ENCODE assay signal across 33 cellular contexts in the genomic region with DNA sequence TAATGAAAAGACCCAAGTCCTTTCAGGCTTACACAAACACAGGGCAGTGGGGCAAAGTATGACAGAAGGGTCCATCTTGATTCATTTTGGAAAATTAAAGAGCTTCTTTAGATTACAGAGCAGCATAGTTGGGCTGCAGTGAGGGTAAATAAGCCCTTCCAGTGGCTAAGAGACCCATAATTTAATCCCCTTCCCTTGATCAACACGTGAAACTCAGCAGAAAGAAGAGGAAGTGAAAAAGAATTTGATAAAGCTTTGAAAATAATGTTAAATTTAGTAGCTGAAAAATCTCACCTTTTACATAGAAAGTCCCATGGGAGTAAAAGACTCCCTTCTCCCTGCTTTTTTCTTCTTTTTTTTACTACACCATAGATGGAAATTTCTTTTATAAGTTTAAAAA.
"Had no signal": no experiment of that assay in that cellular context is flagged by ENCODE, and none has a peak within 500 bp of the region (broad histone marks: within the 10 kb centered on the region; RNA-seq: fewer than 3 reads in every experiment).

No MANE protein-coding gene starts in this region.

- H3K4me3 Mint-ChIP-seq: activated CD4-positive, alpha-beta T cell treated with anti-CD3 and anti-CD28 coated beads for 36 hours; activated CD4-positive, alpha-beta T cell treated with anti-CD3 and anti-CD28 coated beads, Interleukin-2, amount 10 ng/mL, durations not matched to agents 7 days and 5 days; activated CD8-positive, alpha-beta T cell treated with anti-CD3 and anti-CD28 coated beads, Interleukin-2, amount 10 ng/mL, durations not matched to agents 7 days and 5 days; activated naive CD4-positive, alpha-beta T cell treated with anti-CD3 and anti-CD28 coated beads, Interleukin-2, amount 10 ng/mL, durations not matched to agents 7 days and 5 days; activated naive CD8-positive, alpha-beta T cell; activated naive CD8-positive, alpha-beta T cell treated with anti-CD3 and anti-CD28 coated beads, Interleukin-2, amount 50 U/mL, for 24 hours; activated T-cell treated with anti-CD3 and anti-CD28 coated beads, Interleukin-2, amount 50 U/mL, for 4 hours; brain; WTC11 had no signal

- H3K4me1 Mint-ChIP-seq: activated CD4-positive, alpha-beta T cell treated with anti-CD3 and anti-CD28 coated beads for 36 hours; activated CD4-positive, alpha-beta T cell treated with anti-CD3 and anti-CD28 coated beads, Interleukin-2, amount 10 ng/mL, durations not matched to agents 7 days and 5 days; activated naive CD4-positive, alpha-beta T cell treated with anti-CD3 and anti-CD28 coated beads, Interleukin-2, amount 10 ng/mL, durations not matched to agents 7 days and 5 days; activated naive CD8-positive, alpha-beta T cell treated with anti-CD3 and anti-CD28 coated beads, Interleukin-2, amount 50 U/mL, for 24 hours; brain; WTC11 had no signal

- H3K9ac ChIP-seq: KMS-11 had no signal

- H3K9me3 Mint-ChIP-seq: activated CD4-positive, alpha-beta T cell treated with anti-CD3 and anti-CD28 coated beads, Interleukin-2, amount 10 ng/mL, durations not matched to agents 7 days and 5 days; activated naive CD4-positive, alpha-beta T cell treated with anti-CD3 and anti-CD28 coated beads, Interleukin-2, amount 10 ng/mL, durations not matched to agents 7 days and 5 days; activated naive CD8-positive, alpha-beta T cell treated with anti-CD3 and anti-CD28 coated beads, Interleukin-2, amount 50 U/mL, for 24 hours; activated T-cell treated with anti-CD3 and anti-CD28 coated beads, Interleukin-2, amount 50 U/mL, for 4 hours; brain had no signal

- H3K36me3 Mint-ChIP-seq: activated naive CD4-positive, alpha-beta T cell treated with anti-CD3 and anti-CD28 coated beads, Interleukin-2, amount 10 ng/mL, durations not matched to agents 7 days and 5 days; activated naive CD8-positive, alpha-beta T cell; WTC11 had no signal

- H3K4me2 ChIP-seq: KMS-11 had no signal

- ATAC-seq: activated CD4-positive, alpha-beta T cell treated with anti-CD3 and anti-CD28 coated beads for 36 hours; activated CD4-positive, CD25-positive, alpha-beta regulatory T cell treated with anti-CD3 and anti-CD28 coated beads, Interleukin-2, amount 50 U/mL, for 24 hours; activated CD8-positive, alpha-beta T cell treated with anti-CD3 and anti-CD28 coated beads, Interleukin-2, amount 10 ng/mL, durations not matched to agents 7 days and 5 days; activated naive CD8-positive, alpha-beta T cell treated with anti-CD3 and anti-CD28 coated beads, Interleukin-2, amount 50 U/mL, for 24 hours; activated T-cell treated with anti-CD3 and anti-CD28 coated beads, Interleukin-2, amount 50 U/mL, for 4 hours; WTC11 had no signal

- H3K27ac ChIP-seq: KMS-11 had no signal

- H3K27ac Mint-ChIP-seq: activated CD4-positive, alpha-beta T cell treated with anti-CD3 and anti-CD28 coated beads for 36 hours; activated CD4-positive, alpha-beta T cell treated with anti-CD3 and anti-CD28 coated beads, Interleukin-2, amount 10 ng/mL, durations not matched to agents 7 days and 5 days; activated CD8-positive, alpha-beta T cell treated with anti-CD3 and anti-CD28 coated beads, Interleukin-2, amount 10 ng/mL, durations not matched to agents 7 days and 5 days; activated naive CD4-positive, alpha-beta T cell treated with anti-CD3 and anti-CD28 coated beads, Interleukin-2, amount 10 ng/mL, durations not matched to agents 7 days and 5 days; activated naive CD8-positive, alpha-beta T cell; activated naive CD8-positive, alpha-beta T cell treated with anti-CD3 and anti-CD28 coated beads, Interleukin-2, amount 50 U/mL, for 24 hours; brain; WTC11 had no signal

- H3K27me3 Mint-ChIP-seq: activated CD4-positive, alpha-beta T cell treated with anti-CD3 and anti-CD28 coated beads, Interleukin-2, amount 10 ng/mL, durations not matched to agents 7 days and 5 days had no signal

- DNase-seq: activated CD4-positive, alpha-beta T cell treated with anti-CD3 and anti-CD28 coated beads for 36 hours; activated CD4-positive, alpha-beta T cell treated with anti-CD3 and anti-CD28 coated beads, Interleukin-2, amount 10 ng/mL, durations not matched to agents 7 days and 5 days; activated CD4-positive, alpha-beta T cell treated with anti-CD3 and anti-CD28 coated beads, Interleukin-2, amount 50 U/mL, for 48 hours; activated CD8-positive, alpha-beta memory T cell treated with anti-CD3 and anti-CD28 coated beads, Interleukin-2, amount 50 U/mL, for 4 hours; activated CD8-positive, alpha-beta T cell treated with anti-CD3 and anti-CD28 coated beads, Interleukin-2, amount 10 ng/mL, durations not matched to agents 7 days and 5 days; activated effector memory CD4-positive, alpha-beta T cell treated with Interleukin-2 at 50 U/mL for 16 hours; activated naive CD4-positive, alpha-beta T cell treated with anti-CD3 and anti-CD28 coated beads, Interleukin-2, amount 10 ng/mL, durations not matched to agents 7 days and 5 days; activated naive CD8-positive, alpha-beta T cell treated with anti-CD3 and anti-CD28 coated beads, Interleukin-2, amount 50 U/mL, for 24 hours; activated T-cell treated with anti-CD3 and anti-CD28 coated beads for 4 hours; activated T-cell treated with anti-CD3 and anti-CD28 coated beads, Interleukin-2, amount 50 U/mL, for 4 hours; anterior cingulate cortex; caudate nucleus; cerebellar nuclear complex; NCI-H1105; NCI-H1417 treated with DMSO at 0.1 percent for 48 hours; NCI-H187 treated with DMSO at 0.1 percent for 48 hours; NCI-H2081; NCI-H226; NCI-H446 treated with DMSO at 0.1 percent for 48 hours; NCI-H524; NCI-H69; NCI-H82; OCI-M1; Right ventricle myocardium superior; SW 1271; T-helper 1 cell; T-helper 2 cell; T-helper 9 cell had no signal
